Comparison of ENCODE assay signal across 6 cellular contexts in the genomic region with DNA sequence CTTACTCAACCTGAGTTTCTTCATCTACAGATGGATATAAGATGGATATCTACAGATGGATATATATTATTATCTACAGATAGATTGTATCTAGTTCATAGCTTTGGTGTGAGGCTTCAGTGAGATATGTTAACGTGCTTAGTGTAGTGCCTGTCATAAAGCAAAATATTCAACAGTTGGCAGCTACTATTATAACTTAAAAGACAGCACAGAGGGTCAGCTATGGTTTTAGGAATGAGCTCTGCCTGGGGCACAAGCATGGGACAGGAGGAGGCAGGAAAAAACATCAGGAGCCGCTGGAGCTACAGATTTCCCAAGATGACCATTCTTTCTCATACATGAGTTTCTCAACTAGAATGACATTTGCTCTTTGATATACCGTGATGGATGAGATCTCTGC. TPM values are rescaled to one million over a fixed set of nuclear protein-coding genes. Genes with fewer than 3 reads are reported as not detected.
DNase-seq lines count a peak whose midpoint lies in the region; ATAC-seq and TF ChIP-seq lines count a peak whose summit lies in the region.

No MANE protein-coding gene starts in this region.

- peak overlapping the region in 2 of 5 donors; percentile 91 to 97 for H3K27ac ChIP-seq in adrenal gland

- TF ChIP-seq POLR2A in adrenal gland (IDR thresholded peaks at IDR 0.05): no peak

- 56 to 71% (median 64%) methylated on average over 3 of the region's 3 CpGs for WGBS in adrenal gland, 4 donors

- intact Hi-C loops in adrenal gland (cut with DNase I): no loop called here

- DNase-seq in activated CD4-positive, alpha-beta T cell treated with anti-CD3 and anti-CD28 coated beads, Interleukin-2, amount 10 ng/mL, durations not matched to agents 7 days and 5 days: no peak
- DNase-seq in activated CD4-positive, alpha-beta T cell treated with anti-CD3 and anti-CD28 coated beads, Interleukin-2, amount 50 U/mL, for 48 hours: no peak
- DNase-seq in endothelial cell (ENCODE audit: low spot score) (no peak), adrenal gland (no peak)

- H3K36me3 Mint-ChIP-seq in activated CD4-positive, alpha-beta T cell treated with anti-CD3 and anti-CD28 coated beads, Interleukin-2, amount 10 ng/mL, durations not matched to agents 7 days and 5 days (ENCODE audit: low read depth): peaks cover 6% of the 10 kb centered on the region
- peaks cover 10% of the 10 kb centered on the region for H3K36me3 Mint-ChIP-seq in endothelial cell (ENCODE audit: low read depth, unreplicated experiment)
- peaks cover 14% of the 10 kb centered on the region for H3K36me3 Mint-ChIP-seq in stimulated activated memory B cell treated with anti-CD40 and anti-IgM and Interleukin-4, amounts not matched to agents 10 μg/mL and 1 μg/mL and 100 μg/mL, for 72 hours

- peaks cover 12 to 36% of the 10 kb centered on the region in 2 donors for H3K4me1 ChIP-seq in adrenal gland (replicated peaks in 1 of 2)

- peaks cover 36% of the 10 kb centered on the region for H3K4me1 Mint-ChIP-seq in activated CD4-positive, alpha-beta T cell treated with anti-CD3 and anti-CD28 coated beads, Interleukin-2, amount 10 ng/mL, durations not matched to agents 7 days and 5 days
- peaks cover 30% of the 10 kb centered on the region for H3K4me1 Mint-ChIP-seq in endothelial cell (ENCODE audit: unreplicated experiment)
- H3K4me1 Mint-ChIP-seq in stimulated activated memory B cell treated with anti-CD40 and anti-IgM and Interleukin-4, amounts not matched to agents 10 μg/mL and 1 μg/mL and 100 μg/mL, for 72 hours: peaks cover 40% of the 10 kb centered on the region

- H3K9me3 Mint-ChIP-seq in activated CD4-positive, alpha-beta T cell treated with anti-CD3 and anti-CD28 coated beads, Interleukin-2, amount 10 ng/mL, durations not matched to agents 7 days and 5 days: no peaks in the 10 kb centered on the region
- H3K9me3 Mint-ChIP-seq in endothelial cell (ENCODE audit: unreplicated experiment): no peaks in the 10 kb centered on the region
- H3K9me3 Mint-ChIP-seq in stimulated activated memory B cell treated with anti-CD40 and anti-IgM and Interleukin-4, amounts not matched to agents 10 μg/mL and 1 μg/mL and 100 μg/mL, for 72 hours: no peaks in the 10 kb centered on the region

- no peaks in the 10 kb centered on the region for H3K27me3 Mint-ChIP-seq in activated CD4-positive, alpha-beta T cell treated with anti-CD3 and anti-CD28 coated beads, Interleukin-2, amount 10 ng/mL, durations not matched to agents 7 days and 5 days
- H3K27me3 Mint-ChIP-seq in endothelial cell (ENCODE audit: unreplicated experiment): peaks cover 5% of the 10 kb centered on the region
- no peaks in the 10 kb centered on the region for H3K27me3 Mint-ChIP-seq in stimulated activated memory B cell treated with anti-CD40 and anti-IgM and Interleukin-4, amounts not matched to agents 10 μg/mL and 1 μg/mL and 100 μg/mL, for 72 hours

- no peak overlapping the region for H3K4me3 ChIP-seq in adrenal gland

- POLR2A ChIA-PET in activated CD4-positive, alpha-beta T cell treated with anti-CD3 and anti-CD28 coated beads, Interleukin-2, amount 10 ng/mL, durations not matched to agents 7 days and 5 days (lab: Charles Lee): interaction anchor here (0.7 kb wide), 1 partner anchor 25 kb away, joined by 3 read pairs; no protein-coding TSS in a partner anchor

- H3K27me3 ChIP-seq in adrenal gland: no peaks in the 10 kb centered on the region

- CTCF ChIA-PET in activated CD4-positive, alpha-beta T cell treated with anti-CD3 and anti-CD28 coated beads, Interleukin-2, amount 10 ng/mL, durations not matched to agents 7 days and 5 days (lab: Charles Lee): interaction anchor here (0.5 to 2.0 kb wide), 10 partner anchors 11 to 84 kb away, joined by 3 to 8 read pairs (median 4); partner anchors contain the start of gene TMEM183A

- ATAC-seq in stimulated activated memory B cell treated with anti-CD40 and anti-IgM and Interleukin-4, amounts not matched to agents 10 μg/mL and 1 μg/mL and 100 μg/mL, for 72 hours: no peak
- ATAC-seq in GM18511 (IDR thresholded peaks at IDR 0.05; ENCODE audit: unreplicated experiment): no peak

- TF ChIP-seq CTCF in endothelial cell (IDR thresholded peaks at IDR 0.05; ENCODE audit: unreplicated experiment) (no peak), adrenal gland (IDR thresholded peaks at IDR 0.05) (no peak)

- H3K4me3 Mint-ChIP-seq in activated CD4-positive, alpha-beta T cell treated with anti-CD3 and anti-CD28 coated beads, Interleukin-2, amount 10 ng/mL, durations not matched to agents 7 days and 5 days: peak overlapping the region; percentile 88
- peak overlapping the region; percentile 59 for H3K4me3 Mint-ChIP-seq in endothelial cell (ENCODE audit: unreplicated experiment)
- peak overlapping the region; percentile 86 for H3K4me3 Mint-ChIP-seq in stimulated activated memory B cell treated with anti-CD40 and anti-IgM and Interleukin-4, amounts not matched to agents 10 μg/mL and 1 μg/mL and 100 μg/mL, for 72 hours

- H3K36me3 ChIP-seq in adrenal gland (replicated peaks in 1 of 2): peaks cover 0 to 9% of the 10 kb centered on the region in 2 donors

- peak overlapping the region; percentile 96 for H3K27ac Mint-ChIP-seq in activated CD4-positive, alpha-beta T cell treated with anti-CD3 and anti-CD28 coated beads, Interleukin-2, amount 10 ng/mL, durations not matched to agents 7 days and 5 days
- H3K27ac Mint-ChIP-seq in endothelial cell (ENCODE audit: unreplicated experiment): peak overlapping the region; percentile 30
- peak overlapping the region; percentile 76 for H3K27ac Mint-ChIP-seq in stimulated activated memory B cell treated with anti-CD40 and anti-IgM and Interleukin-4, amounts not matched to agents 10 μg/mL and 1 μg/mL and 100 μg/mL, for 72 hours

- no peaks in the 10 kb centered on the region for H3K9me3 ChIP-seq in adrenal gland (replicated peaks in 1 of 3)

RNA-seq across cellular contexts. Expression of gene CYB5R1, which starts 1.3 kb away (rescaled TPM):
- total RNA-seq in activated CD4-positive, alpha-beta T cell treated with anti-CD3 and anti-CD28 coated beads, Interleukin-2, amount 10 ng/mL, durations not matched to agents 7 days and 5 days: 10 to 100 TPM; 24.0 to 24.5 TPM
- 56.5 TPM for total RNA-seq in endothelial cell (ENCODE audit: unreplicated experiment)
- 100 to 1,000 TPM in 3 of 8 donors, 10 to 100 TPM in 5; 83.0 to 247 (median 95.4) TPM for total RNA-seq in adrenal gland
- 10 to 100 TPM; 41.4 to 97.5 (median 45.0) TPM for polyA plus RNA-seq in adrenal gland

RNA-seq across cellular contexts. Expression of gene ADIPOR1, which starts 10.2 kb away (rescaled TPM):
- 10 to 100 TPM; 58.0 to 71.2 TPM for total RNA-seq in activated CD4-positive, alpha-beta T cell treated with anti-CD3 and anti-CD28 coated beads, Interleukin-2, amount 10 ng/mL, durations not matched to agents 7 days and 5 days
- total RNA-seq in endothelial cell (ENCODE audit: unreplicated experiment) (52.9 TPM), adrenal gland (100 to 1,000 TPM in 4 of 8 donors, 10 to 100 TPM in 4; 80.5 to 143 (median 103) TPM)
- 100 to 1,000 TPM in 1 of 3 donors, 10 to 100 TPM in 2; 57.0 to 130 (median 68.7) TPM for polyA plus RNA-seq in adrenal gland

RNA-seq across cellular contexts. Expression of gene TMEM183A, which starts 38.8 kb away (rescaled TPM):
- 10 to 100 TPM; 68.3 to 72.2 TPM for total RNA-seq in activated CD4-positive, alpha-beta T cell treated with anti-CD3 and anti-CD28 coated beads, Interleukin-2, amount 10 ng/mL, durations not matched to agents 7 days and 5 days
- total RNA-seq in endothelial cell (ENCODE audit: unreplicated experiment) (65.5 TPM), adrenal gland (10 to 100 TPM; 44.3 to 66.1 (median 52.8) TPM)
- 10 to 100 TPM; 23.4 to 57.0 (median 24.4) TPM for polyA plus RNA-seq in adrenal gland

RNA-seq across cellular contexts. Expression of gene KLHL12, which starts 41.3 kb away (rescaled TPM):
- 10 to 100 TPM; 31.4 to 31.5 TPM for total RNA-seq in activated CD4-positive, alpha-beta T cell treated with anti-CD3 and anti-CD28 coated beads, Interleukin-2, amount 10 ng/mL, durations not matched to agents 7 days and 5 days
- total RNA-seq in endothelial cell (ENCODE audit: unreplicated experiment) (31.5 TPM), adrenal gland (10 to 100 TPM; 21.9 to 40.7 (median 26.7) TPM)
- polyA plus RNA-seq in adrenal gland: 10 to 100 TPM; 12.2 to 30.6 (median 14.7) TPM

RNA-seq across cellular contexts. Expression of gene PPFIA4, which starts 57.9 kb away (rescaled TPM):
- 10 to 100 TPM; 13.7 to 16.1 TPM for total RNA-seq in activated CD4-positive, alpha-beta T cell treated with anti-CD3 and anti-CD28 coated beads, Interleukin-2, amount 10 ng/mL, durations not matched to agents 7 days and 5 days
- total RNA-seq in endothelial cell (ENCODE audit: unreplicated experiment) (4.0 TPM), adrenal gland (1 to 10 TPM in 1 of 8 donors, under 1 TPM in 7; 0.12 to 2.9 (median 0.39) TPM)
- 1 to 10 TPM in 1 of 3 donors, under 1 TPM in 2; 0.46 to 2.6 (median 0.54) TPM for polyA plus RNA-seq in adrenal gland

Comparison
In these comparisons a context has a peak if more than half of its experiments do, and no peak if none do; other contexts are left out.
1. H3K27ac Mint-ChIP-seq: peak in every context shown above with its lines; median percentile 96 in activated CD4-positive, alpha-beta T cell treated with anti-CD3 and anti-CD28 coated beads, Interleukin-2, amount 10 ng/mL, durations not matched to agents 7 days and 5 days; 76 in stimulated activated memory B cell treated with anti-CD40 and anti-IgM and Interleukin-4, amounts not matched to agents 10 μg/mL and 1 μg/mL and 100 μg/mL, for 72 hours; 30 in endothelial cell.